1 cellular context compared by ENCODE assay signal in genomic region chr19:58466760-58467589, GRCh38.
TF ChIP-seq lines count a peak whose summit lies in the region.

Gene ZNF324 (plus strand): TSS chr19:58467080. CDS start chr19:58469186, 2,106 bp downstream.

TF ChIP-seq in HepG2, 621 proteins besides CTCF, POLR2A, EP300 and RAD21 (continued from another document and continues in another):
- no peak for TF ChIP-seq ZBTB40 (IDR thresholded peaks at IDR 0.05)
- peak; percentile 40; the same call in 1 of the 2 replicates for TF ChIP-seq ZBTB40 (CRISPR knock-in tag; IDR thresholded peaks at IDR 0.05)
- TF ChIP-seq ZNF83 (CRISPR knock-in tag; IDR thresholded peaks at IDR 0.05; ENCODE audit: borderline replicate concordance): no peak
- TF ChIP-seq ZNF44 (CRISPR knock-in tag; IDR thresholded peaks at IDR 0.05): no peak
- TF ChIP-seq, protein P1, sequence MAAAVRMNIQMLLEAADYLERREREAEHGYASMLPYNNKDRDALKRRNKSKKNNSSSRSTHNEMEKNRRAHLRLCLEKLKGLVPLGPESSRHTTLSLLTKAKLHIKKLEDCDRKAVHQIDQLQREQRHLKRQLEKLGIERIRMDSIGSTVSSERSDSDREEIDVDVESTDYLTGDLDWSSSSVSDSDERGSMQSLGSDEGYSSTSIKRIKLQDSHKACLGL (CRISPR knock-in tag; IDR thresholded peaks at IDR 0.05): no peak
- TF ChIP-seq ZNF790 (CRISPR knock-in tag; IDR thresholded peaks at IDR 0.05; ENCODE audit: borderline replicate concordance): no peak
- no peak for TF ChIP-seq MZF1 (CRISPR knock-in tag; IDR thresholded peaks at IDR 0.05; ENCODE audit: borderline replicate concordance)
- peak; percentile 68; the same call in 1 of the 2 replicates for TF ChIP-seq ELF4 (CRISPR knock-in tag; IDR thresholded peaks at IDR 0.05; ENCODE audit: borderline replicate concordance)
- TF ChIP-seq, protein P2, sequence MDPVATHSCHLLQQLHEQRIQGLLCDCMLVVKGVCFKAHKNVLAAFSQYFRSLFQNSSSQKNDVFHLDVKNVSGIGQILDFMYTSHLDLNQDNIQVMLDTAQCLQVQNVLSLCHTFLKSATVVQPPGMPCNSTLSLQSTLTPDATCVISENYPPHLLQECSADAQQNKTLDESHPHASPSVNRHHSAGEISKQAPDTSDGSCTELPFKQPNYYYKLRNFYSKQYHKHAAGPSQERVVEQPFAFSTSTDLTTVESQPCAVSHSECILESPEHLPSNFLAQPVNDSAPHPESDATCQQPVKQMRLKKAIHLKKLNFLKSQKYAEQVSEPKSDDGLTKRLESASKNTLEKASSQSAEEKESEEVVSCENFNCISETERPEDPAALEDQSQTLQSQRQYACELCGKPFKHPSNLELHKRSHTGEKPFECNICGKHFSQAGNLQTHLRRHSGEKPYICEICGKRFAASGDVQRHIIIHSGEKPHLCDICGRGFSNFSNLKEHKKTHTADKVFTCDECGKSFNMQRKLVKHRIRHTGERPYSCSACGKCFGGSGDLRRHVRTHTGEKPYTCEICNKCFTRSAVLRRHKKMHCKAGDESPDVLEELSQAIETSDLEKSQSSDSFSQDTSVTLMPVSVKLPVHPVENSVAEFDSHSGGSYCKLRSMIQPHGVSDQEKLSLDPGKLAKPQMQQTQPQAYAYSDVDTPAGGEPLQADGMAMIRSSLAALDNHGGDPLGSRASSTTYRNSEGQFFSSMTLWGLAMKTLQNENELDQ (CRISPR knock-in tag; IDR thresholded peaks at IDR 0.05; ENCODE audit: borderline replicate concordance): no peak
- TF ChIP-seq ELF3 (CRISPR knock-in tag; IDR thresholded peaks at IDR 0.05): peak; percentile 36; the same call in 1 of the 2 replicates
- TF ChIP-seq ZNF879 (CRISPR knock-in tag; IDR thresholded peaks at IDR 0.05): no peak
- no peak for TF ChIP-seq ZSCAN12 (CRISPR knock-in tag; IDR thresholded peaks at IDR 0.05)
- TF ChIP-seq SRY (CRISPR knock-in tag; IDR thresholded peaks at IDR 0.05): no peak; the same call in 1 of the 2 replicates
- TF ChIP-seq CENPT (CRISPR knock-in tag; IDR thresholded peaks at IDR 0.05; ENCODE audit: low read depth): no peak
- TF ChIP-seq RFX1 (IDR thresholded peaks at IDR 0.05): peak; percentile 92
- peak; percentile 48 for TF ChIP-seq AGO1 (IDR thresholded peaks at IDR 0.05; ENCODE audit: low read depth, low read length, poor library complexity, severe bottlenecking)
- TF ChIP-seq GATAD1 (CRISPR knock-in tag; IDR thresholded peaks at IDR 0.05): peak; percentile 86
- peak; percentile 46; the same call in 1 of the 2 replicates for TF ChIP-seq MLX (CRISPR knock-in tag; IDR thresholded peaks at IDR 0.05)
- no peak for TF ChIP-seq JUNB (CRISPR knock-in tag; IDR thresholded peaks at IDR 0.05; ENCODE audit: borderline replicate concordance)
- TF ChIP-seq MED1 (CRISPR knock-in tag; IDR thresholded peaks at IDR 0.05): peak; percentile 28; the same call in 1 of the 2 replicates
- TF ChIP-seq, protein P3, sequence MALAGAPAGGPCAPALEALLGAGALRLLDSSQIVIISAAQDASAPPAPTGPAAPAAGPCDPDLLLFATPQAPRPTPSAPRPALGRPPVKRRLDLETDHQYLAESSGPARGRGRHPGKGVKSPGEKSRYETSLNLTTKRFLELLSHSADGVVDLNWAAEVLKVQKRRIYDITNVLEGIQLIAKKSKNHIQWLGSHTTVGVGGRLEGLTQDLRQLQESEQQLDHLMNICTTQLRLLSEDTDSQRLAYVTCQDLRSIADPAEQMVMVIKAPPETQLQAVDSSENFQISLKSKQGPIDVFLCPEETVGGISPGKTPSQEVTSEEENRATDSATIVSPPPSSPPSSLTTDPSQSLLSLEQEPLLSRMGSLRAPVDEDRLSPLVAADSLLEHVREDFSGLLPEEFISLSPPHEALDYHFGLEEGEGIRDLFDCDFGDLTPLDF (CRISPR knock-in tag; IDR thresholded peaks at IDR 0.05): peak; percentile 55; the same call in 1 of the 2 replicates
- no peak for TF ChIP-seq ZMYM4 (CRISPR knock-in tag; IDR thresholded peaks at IDR 0.05)
- TF ChIP-seq HOXA3 (CRISPR knock-in tag; IDR thresholded peaks at IDR 0.05): peak; percentile 77; the same call in 1 of the 2 replicates
- TF ChIP-seq HNF4G (IDR thresholded peaks at IDR 0.05; ENCODE audit: borderline replicate concordance, low read depth, low read length): no peak
- TF ChIP-seq HNF4G (CRISPR knock-in tag; IDR thresholded peaks at IDR 0.05; ENCODE audit: borderline replicate concordance, low read depth): no peak
- TF ChIP-seq POLR2G (IDR thresholded peaks at IDR 0.05; ENCODE audit: low read depth, low read length): peak; percentile 77
- 0 out of 2 replicates have a peak, but pooled peaks have one; percentile 37 for TF ChIP-seq ZNF556 (CRISPR knock-in tag; IDR thresholded peaks at IDR 0.05; ENCODE audit: borderline replicate concordance)
- TF ChIP-seq RNF2 (conservative IDR thresholded peaks at IDR 0.05; ENCODE audit: low read depth): peak; percentile 71
- TF ChIP-seq, protein P4, sequence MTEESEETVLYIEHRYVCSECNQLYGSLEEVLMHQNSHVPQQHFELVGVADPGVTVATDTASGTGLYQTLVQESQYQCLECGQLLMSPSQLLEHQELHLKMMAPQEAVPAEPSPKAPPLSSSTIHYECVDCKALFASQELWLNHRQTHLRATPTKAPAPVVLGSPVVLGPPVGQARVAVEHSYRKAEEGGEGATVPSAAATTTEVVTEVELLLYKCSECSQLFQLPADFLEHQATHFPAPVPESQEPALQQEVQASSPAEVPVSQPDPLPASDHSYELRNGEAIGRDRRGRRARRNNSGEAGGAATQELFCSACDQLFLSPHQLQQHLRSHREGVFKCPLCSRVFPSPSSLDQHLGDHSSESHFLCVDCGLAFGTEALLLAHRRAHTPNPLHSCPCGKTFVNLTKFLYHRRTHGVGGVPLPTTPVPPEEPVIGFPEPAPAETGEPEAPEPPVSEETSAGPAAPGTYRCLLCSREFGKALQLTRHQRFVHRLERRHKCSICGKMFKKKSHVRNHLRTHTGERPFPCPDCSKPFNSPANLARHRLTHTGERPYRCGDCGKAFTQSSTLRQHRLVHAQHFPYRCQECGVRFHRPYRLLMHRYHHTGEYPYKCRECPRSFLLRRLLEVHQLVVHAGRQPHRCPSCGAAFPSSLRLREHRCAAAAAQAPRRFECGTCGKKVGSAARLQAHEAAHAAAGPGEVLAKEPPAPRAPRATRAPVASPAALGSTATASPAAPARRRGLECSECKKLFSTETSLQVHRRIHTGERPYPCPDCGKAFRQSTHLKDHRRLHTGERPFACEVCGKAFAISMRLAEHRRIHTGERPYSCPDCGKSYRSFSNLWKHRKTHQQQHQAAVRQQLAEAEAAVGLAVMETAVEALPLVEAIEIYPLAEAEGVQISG (CRISPR knock-in tag; IDR thresholded peaks at IDR 0.05): peak; percentile 81
- no peak for TF ChIP-seq E2F5 (CRISPR knock-in tag; conservative IDR thresholded peaks at IDR 0.05)
- no peak for TF ChIP-seq GPN1 (CRISPR knock-in tag; IDR thresholded peaks at IDR 0.05; ENCODE audit: borderline replicate concordance)
- 0 out of 2 replicates have a peak, but pooled peaks have one; percentile 33 for TF ChIP-seq ZNF350 (CRISPR knock-in tag; IDR thresholded peaks at IDR 0.05; ENCODE audit: borderline replicate concordance, low read depth)
- no peak for TF ChIP-seq ZMYM2 (CRISPR knock-in tag; IDR thresholded peaks at IDR 0.05)
- TF ChIP-seq, protein P5, sequence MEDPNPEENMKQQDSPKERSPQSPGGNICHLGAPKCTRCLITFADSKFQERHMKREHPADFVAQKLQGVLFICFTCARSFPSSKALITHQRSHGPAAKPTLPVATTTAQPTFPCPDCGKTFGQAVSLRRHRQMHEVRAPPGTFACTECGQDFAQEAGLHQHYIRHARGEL (CRISPR knock-in tag; IDR thresholded peaks at IDR 0.05): no peak
- 0 out of 2 replicates have a peak, but pooled peaks have one; percentile 47 for TF ChIP-seq ZNF543 (CRISPR knock-in tag; IDR thresholded peaks at IDR 0.05)
- TF ChIP-seq ELF1 (CRISPR knock-in tag; IDR thresholded peaks at IDR 0.05): peak; percentile 98
